In the genomic region with DNA sequence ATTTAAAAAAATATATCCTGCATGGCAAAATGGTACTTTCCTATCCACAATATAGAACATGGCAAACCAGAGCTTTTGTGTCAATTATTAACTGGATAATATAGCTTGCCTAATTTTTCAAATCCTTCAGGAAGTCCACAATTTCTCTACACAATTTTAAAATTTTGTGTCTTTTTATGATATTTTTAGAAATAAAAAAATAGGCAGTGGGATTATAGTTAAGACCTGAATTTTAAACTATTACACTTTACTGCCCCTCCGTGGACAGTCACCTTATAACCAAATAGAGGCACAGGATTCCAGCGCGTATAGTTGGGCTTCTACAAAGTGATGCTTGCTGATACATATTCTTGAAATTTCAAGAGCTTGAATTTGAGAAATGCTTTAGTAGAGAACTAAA, we compare ENCODE assay signal across 9 cellular contexts. TPM values are rescaled to one million over a fixed set of nuclear protein-coding genes. Genes with fewer than 3 reads are reported as not detected.
DNase-seq lines count a peak whose midpoint lies in the region; ATAC-seq, FAIRE-seq and TF ChIP-seq lines count a peak whose summit lies in the region.
"Had no signal": no experiment of that assay in that cellular context is flagged by ENCODE, and none has a peak within 500 bp of the region (broad histone marks: within the 10 kb centered on the region; RNA-seq: fewer than 3 reads in every experiment).

No MANE protein-coding gene starts in this region.

- H3K27me3 ChIP-seq in SK-N-SH (ENCODE audit: insufficient read depth), result no peaks in the 10 kb centered on the region

- ATAC-seq in GM18505 (IDR thresholded peaks at IDR 0.05; ENCODE audit: unreplicated experiment) (no peak), HG03432 (IDR thresholded peaks at IDR 0.05; ENCODE audit: unreplicated experiment) (no peak), GM19324 (IDR thresholded peaks at IDR 0.05; ENCODE audit: low FRiP score, unreplicated experiment) (no peak)

- H3K27ac ChIP-seq in SK-N-SH (ENCODE audit: low read depth in 2 of 2, low read length in 1 of 2), result no peak overlapping the region

- no peak for TF ChIP-seq EP300 in SK-N-SH (IDR thresholded peaks at IDR 0.05; ENCODE audit: borderline replicate concordance in 1 of 2, low read depth in 1 of 2, low read length in 1 of 2)

- no peak for FAIRE-seq in HTR-8/SVneo (lab: Jason Lieb, UNC)

- H3K79me2 ChIP-seq in SK-N-SH (ENCODE audit: insufficient read depth), result no peaks in the 10 kb centered on the region

- H3K4me1 ChIP-seq in SK-N-SH (ENCODE audit: control insufficient read depth in 1 of 2, insufficient read depth in 2 of 2, low read depth in 1 of 2, low read length in 1 of 2), result peaks cover 0 to 2% of the 10 kb centered on the region in 2 experiments; a peak in 2 of 4 replicates

- H3K36me3 ChIP-seq in SK-N-SH (replicated peaks in 1 of 2; ENCODE audit: control insufficient read depth in 1 of 2, insufficient read depth in 2 of 2, low read length in 1 of 2), result no peaks in the 10 kb centered on the region

- H3K4me2 ChIP-seq in SK-N-SH, result no peak overlapping the region

- no peaks in the 10 kb centered on the region for H3K9me2 ChIP-seq in SK-N-SH

- H3K9me3 ChIP-seq in SK-N-SH, result no peaks in the 10 kb centered on the region

- H4K20me1 ChIP-seq in SK-N-SH (ENCODE audit: insufficient read depth), result no peaks in the 10 kb centered on the region

- no peak overlapping the region for H3K9ac ChIP-seq in SK-N-SH

- H2AFZ ChIP-seq in SK-N-SH (ENCODE audit: low read depth), result no peak overlapping the region

- H3K4me3 ChIP-seq in SK-N-SH (ENCODE audit: low read depth in 2 of 2, low read length in 1 of 2), result peak overlapping the region in 1 of 2 experiments; percentile 32; a peak in 1 of 4 replicates

- TF ChIP-seq CTCF in SK-N-SH (IDR thresholded peaks at IDR 0.05), result peak; percentile 56

- peak; percentile 64 for TF ChIP-seq RAD21 in SK-N-SH (IDR thresholded peaks at IDR 0.05; ENCODE audit: low read length)

- DNase-seq in DMS53 treated with DMSO at 0.1 percent for 48 hours (lab: John Stamatoyannopoulos, UW; ENCODE audit: unreplicated experiment) (peak; percentile 49), HTR-8/SVneo (ENCODE audit: insufficient read length, low spot score) (peak; percentile 35), SK-N-SH (peak; percentile 30), dedifferentiated amniotic fluid mesenchymal stem cell (ENCODE audit: extremely low spot score) (peak; percentile 64), middle frontal gyrus (ENCODE audit: extremely low spot score, low spot score) (peak; percentile 57)
- DNase-seq: activated B cell treated with CpG ODN at 0.5 μM for 24 hours had no signal

- no peaks in the 10 kb centered on the region for H3F3A ChIP-seq in SK-N-SH (replicated peaks; ENCODE audit: insufficient read depth)

- CTCF ChIA-PET in SK-N-SH (lab: Yijun Ruan, JAX), result interaction anchor here (0.6 to 3.8 kb wide), 11 partner anchors 8 to 519 kb away, joined by 3 to 27 read pairs (median 3); no protein-coding TSS in a partner anchor

- WGBS in SK-N-SH (ENCODE audit: low lambda C conversion rate), result 8% methylated on average over 3 of the region's 3 CpGs

- POLR2A ChIA-PET in SK-N-SH (lab: Yijun Ruan, JAX), result interaction anchor here (0.6 kb wide), 1 partner anchor 62 kb away, joined by 3 read pairs; no protein-coding TSS in a partner anchor

- no peak for TF ChIP-seq POLR2A in GM18505 (IDR thresholded peaks at IDR 0.05; ENCODE audit: borderline replicate concordance, extremely low read depth, insufficient read depth, insufficient read length)

TF ChIP-seq in SK-N-SH, 30 proteins besides CTCF, POLR2A, EP300 and RAD21:
- TF ChIP-seq, protein P1, sequence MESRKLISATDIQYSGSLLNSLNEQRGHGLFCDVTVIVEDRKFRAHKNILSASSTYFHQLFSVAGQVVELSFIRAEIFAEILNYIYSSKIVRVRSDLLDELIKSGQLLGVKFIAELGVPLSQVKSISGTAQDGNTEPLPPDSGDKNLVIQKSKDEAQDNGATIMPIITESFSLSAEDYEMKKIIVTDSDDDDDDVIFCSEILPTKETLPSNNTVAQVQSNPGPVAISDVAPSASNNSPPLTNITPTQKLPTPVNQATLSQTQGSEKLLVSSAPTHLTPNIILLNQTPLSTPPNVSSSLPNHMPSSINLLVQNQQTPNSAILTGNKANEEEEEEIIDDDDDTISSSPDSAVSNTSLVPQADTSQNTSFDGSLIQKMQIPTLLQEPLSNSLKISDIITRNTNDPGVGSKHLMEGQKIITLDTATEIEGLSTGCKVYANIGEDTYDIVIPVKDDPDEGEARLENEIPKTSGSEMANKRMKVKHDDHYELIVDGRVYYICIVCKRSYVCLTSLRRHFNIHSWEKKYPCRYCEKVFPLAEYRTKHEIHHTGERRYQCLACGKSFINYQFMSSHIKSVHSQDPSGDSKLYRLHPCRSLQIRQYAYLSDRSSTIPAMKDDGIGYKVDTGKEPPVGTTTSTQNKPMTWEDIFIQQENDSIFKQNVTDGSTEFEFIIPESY (IDR thresholded peaks at IDR 0.05; ENCODE audit: borderline replicate concordance, low read depth), result no peak
- peak; percentile 21; the same call in 1 of the 2 replicates for TF ChIP-seq SMC3 (IDR thresholded peaks at IDR 0.05; ENCODE audit: low read depth, low read length)

RNA-seq across cellular contexts. Expression of a gene that starts 2.1 kb away (rescaled TPM):
- not detected in 2 replicates for polyA plus RNA-seq in SK-N-SH (2012; rRNA removed)
- polyA plus RNA-seq in SK-N-SH (2012; cell fraction: cytosol; rRNA removed), result 0.04 and 0.05 TPM in 2 replicates
- 0.05 TPM in 1 of 2 replicates, not detected in the other for polyA plus RNA-seq in SK-N-SH (2012; cell fraction: nucleus; rRNA removed)
